ENCODE assay signal across 20 cellular contexts in genomic region chr22:30859714-30860095, GRCh38.
DNase-seq lines count a peak whose midpoint lies in the region; ATAC-seq and TF ChIP-seq lines count a peak whose summit lies in the region.
"Had no signal": no experiment of that assay in that cellular context is flagged by ENCODE, and none has a peak within 500 bp of the region (broad histone marks: within the 10 kb centered on the region; RNA-seq: fewer than 3 reads in every experiment).

No MANE protein-coding gene starts in this region.

- no peak overlapping the region for H2AFZ ChIP-seq in mammary epithelial cell (ENCODE audit: low read depth, low read length)
- H2AFZ ChIP-seq: GM23248 had no signal

- H3K4me3 ChIP-seq in mammary epithelial cell (replicated peaks in 1 of 3; ENCODE audit: insufficient read depth in 1 of 3, low read depth in 2 of 3, low read length in 3 of 3) (no peak overlapping the region), esophagus muscularis mucosa (no peak overlapping the region), H7 (ENCODE audit: insufficient read depth, low read depth, low read length) (no peak overlapping the region)
- H3K4me3 ChIP-seq: GM23248, K562 had no signal

- TF ChIP-seq EP300 in esophagus muscularis mucosa (IDR thresholded peaks at IDR 0.05): no peak

- TF ChIP-seq CTCF in MCF 10A (IDR thresholded peaks at IDR 0.05; ENCODE audit: unreplicated experiment) (no peak), mammary epithelial cell (conservative IDR thresholded peaks at IDR 0.05 in 1 of 2, IDR thresholded peaks at IDR 0.05 in 1 of 2; ENCODE audit: extremely low read depth in 1 of 2, insufficient read depth in 1 of 2, low read depth in 1 of 2, low read length in 2 of 2) (no peak), esophagus muscularis mucosa (IDR thresholded peaks at IDR 0.05) (no peak)
- TF ChIP-seq CTCF in activated CD8-positive, alpha-beta T cell treated with anti-CD3 and anti-CD28 coated beads for 36 hours (IDR thresholded peaks at IDR 0.05): no peak

- H3K9me3 Mint-ChIP-seq in MCF 10A (ENCODE audit: unreplicated experiment): peaks cover 3% of the 10 kb centered on the region
- H3K9me3 Mint-ChIP-seq in activated CD8-positive, alpha-beta T cell treated with anti-CD3 and anti-CD28 coated beads for 36 hours: peaks cover under 1% of the 10 kb centered on the region
- H3K9me3 Mint-ChIP-seq: CD8-positive, alpha-beta memory T cell had no signal

- DNase-seq in MCF 10A (ENCODE audit: unreplicated experiment) (no peak), mammary epithelial cell (no peak), esophagus muscularis mucosa (ENCODE audit: extremely low spot score) (peak; percentile 88), posterior vena cava (ENCODE audit: low spot score) (peak; percentile 58), H7 (no peak), GF-D8 (lab: John Stamatoyannopoulos, UW) (no peak)
- DNase-seq in activated CD8-positive, alpha-beta T cell treated with anti-CD3 and anti-CD28 coated beads for 36 hours: no peak
- DNase-seq: C1 segment of cervical spinal cord; CD8-positive, alpha-beta memory T cell; GM23248; HCEC 1CT; NCI-H1417 treated with DMSO at 0.1 percent for 48 hours; NCI-H187 treated with DMSO at 0.1 percent for 48 hours; NCI-H2227 treated with DMSO at 0.1 percent for 48 hours; NCI-H510A treated with DMSO at 0.1 percent for 48 hours; NCI-H774; OCI-M1; Right ventricle myocardium superior had no signal

- peaks cover 5% of the 10 kb centered on the region for H3K4me1 Mint-ChIP-seq in MCF 10A (ENCODE audit: insufficient read depth, unreplicated experiment)
- no peaks in the 10 kb centered on the region for H3K4me1 Mint-ChIP-seq in activated CD8-positive, alpha-beta T cell treated with anti-CD3 and anti-CD28 coated beads for 36 hours (ENCODE audit: low read depth)
- H3K4me1 Mint-ChIP-seq: CD8-positive, alpha-beta memory T cell had no signal

- peaks cover 8% of the 10 kb centered on the region for H3K36me3 Mint-ChIP-seq in MCF 10A (ENCODE audit: insufficient read depth, unreplicated experiment)
- H3K36me3 Mint-ChIP-seq in activated CD8-positive, alpha-beta T cell treated with anti-CD3 and anti-CD28 coated beads for 36 hours (ENCODE audit: low read depth): no peaks in the 10 kb centered on the region

- CTCF ChIA-PET in MCF 10A (lab: Yijun Ruan, JAX): interaction anchor here (1.2 kb wide), 1 partner anchor 95 kb away, joined by 4 read pairs; no protein-coding TSS in a partner anchor
- CTCF ChIA-PET in mammary epithelial cell (lab: Charles Lee; ENCODE audit: low non-redundant PET): no interaction called here
- CTCF ChIA-PET in activated CD8-positive, alpha-beta T cell treated with anti-CD3 and anti-CD28 coated beads for 36 hours (lab: Charles Lee): interaction anchor here (1.1 to 1.4 kb wide), 2 partner anchors 31 to 61 kb away, joined by 3 read pairs; no protein-coding TSS in a partner anchor

- ATAC-seq in activated CD8-positive, alpha-beta T cell treated with anti-CD3 and anti-CD28 coated beads for 36 hours: no peak
- ATAC-seq in GM21447 (IDR thresholded peaks at IDR 0.05; ENCODE audit: unreplicated experiment): no peak
- ATAC-seq: K562 had no signal

- no peak for TF ChIP-seq POLR2A in esophagus muscularis mucosa (IDR thresholded peaks at IDR 0.05; ENCODE audit: low read depth)

- H3K9me3 ChIP-seq in mammary epithelial cell (replicated peaks; ENCODE audit: insufficient read depth, low read length) (no peaks in the 10 kb centered on the region), esophagus muscularis mucosa (no peaks in the 10 kb centered on the region)

- in situ Hi-C loops in mammary epithelial cell (cut with MboI; ENCODE audit: low sequenced_read_pairs in 2 of 2): no loop called here

- BruUV-seq in MCF 10A (replicated peaks; lab: Mats Ljungman, UMichigan): no TSS peak
- BruUV-seq in mammary epithelial cell (replicated peaks; lab: Mats Ljungman, UMichigan): no TSS peak

- no peak overlapping the region for H3K9ac ChIP-seq in mammary epithelial cell (ENCODE audit: insufficient read depth, low read length)
- H3K9ac ChIP-seq: GM23248 had no signal

- whole genome bisulfite sequencing in mammary epithelial cell (ENCODE audit: low coverage, missing lambda C conversion rate): 99% methylated on average over 7 of the region's 7 CpGs
- WGBS in esophagus muscularis mucosa: 88% methylated on average over 6 of the region's 7 CpGs

- H3K27ac Mint-ChIP-seq in MCF 10A (ENCODE audit: low read depth, unreplicated experiment): peak overlapping the region; percentile 81
- no peak overlapping the region for H3K27ac Mint-ChIP-seq in activated CD8-positive, alpha-beta T cell treated with anti-CD3 and anti-CD28 coated beads for 36 hours
- H3K27ac Mint-ChIP-seq: CD8-positive, alpha-beta memory T cell had no signal

- no peaks in the 10 kb centered on the region for H3K36me3 ChIP-seq in mammary epithelial cell (ENCODE audit: insufficient read depth, low read length)
- H3K36me3 ChIP-seq in esophagus muscularis mucosa: no peaks in the 10 kb centered on the region
- H3K36me3 ChIP-seq in H7 (replicated peaks; ENCODE audit: control insufficient read depth, insufficient read depth, low read length): no peaks in the 10 kb centered on the region

- no peaks in the 10 kb centered on the region for H3K27me3 Mint-ChIP-seq in MCF 10A (ENCODE audit: insufficient read depth, unreplicated experiment)
- H3K27me3 Mint-ChIP-seq in activated CD8-positive, alpha-beta T cell treated with anti-CD3 and anti-CD28 coated beads for 36 hours: no peaks in the 10 kb centered on the region

- dilution Hi-C loops in mammary epithelial cell (cut with HindIII; ENCODE audit: low sequenced_read_pairs): no loop called here

- H3K27ac ChIP-seq in mammary epithelial cell (ENCODE audit: insufficient read depth, low read depth, low read length) (no peak overlapping the region), esophagus muscularis mucosa (replicated peaks in 1 of 4) (no peak overlapping the region)
- H3K27ac ChIP-seq: GM23248 had no signal

- no peak overlapping the region for H3K4me2 ChIP-seq in mammary epithelial cell (ENCODE audit: insufficient read depth, low read depth, low read length)

- no peaks in the 10 kb centered on the region for H4K20me1 ChIP-seq in mammary epithelial cell (ENCODE audit: insufficient read depth, low read length)

- POLR2A ChIA-PET in MCF 10A (lab: Yijun Ruan, JAX): no interaction called here
- POLR2A ChIA-PET in activated CD8-positive, alpha-beta T cell treated with anti-CD3 and anti-CD28 coated beads for 36 hours (lab: Charles Lee): interaction anchor here (0.7 kb wide), 1 partner anchor 40 kb away, joined by 3 read pairs; no protein-coding TSS in a partner anchor

- intact Hi-C loops in MCF 10A (cut with micrococcal nuclease) (no loop called here), mammary epithelial cell (cut with micrococcal nuclease) (no loop called here), esophagus muscularis mucosa (cut with DNase I) (no loop called here), posterior vena cava (cut with DNase I) (no loop called here)
- intact Hi-C loops in activated CD8-positive, alpha-beta T cell treated with anti-CD3 and anti-CD28 coated beads for 36 hours (cut with micrococcal nuclease): no loop called here

- H3K27me3 ChIP-seq in mammary epithelial cell (ENCODE audit: insufficient read depth, low read length) (no peaks in the 10 kb centered on the region), esophagus muscularis mucosa (peaks cover 0 to 13% (median 0%) of the 10 kb centered on the region in 4 donors), H7 (ENCODE audit: control insufficient read depth, insufficient read depth, low read length) (no peaks in the 10 kb centered on the region)

- no peaks in the 10 kb centered on the region for H3K79me2 ChIP-seq in mammary epithelial cell (ENCODE audit: insufficient read depth, low read length)

- H3K4me1 ChIP-seq in mammary epithelial cell (ENCODE audit: insufficient read depth, low read length) (no peaks in the 10 kb centered on the region), esophagus muscularis mucosa (no peaks in the 10 kb centered on the region)

- H3K4me3 Mint-ChIP-seq in MCF 10A (ENCODE audit: unreplicated experiment): no peak overlapping the region
- H3K4me3 Mint-ChIP-seq in activated CD8-positive, alpha-beta T cell treated with anti-CD3 and anti-CD28 coated beads for 36 hours: no peak overlapping the region
- H3K4me3 Mint-ChIP-seq: CD8-positive, alpha-beta memory T cell had no signal

Comparison
In these comparisons a context has a peak if more than half of its experiments do, and no peak if none do; other contexts are left out.
1. DNase-seq: peak in esophagus muscularis mucosa (single experiment) and posterior vena cava (single experiment); none in MCF 10A (single experiment), mammary epithelial cell (single experiment), H7 (single experiment), activated CD8-positive, alpha-beta T cell treated with anti-CD3 and anti-CD28 coated beads for 36 hours (single experiment) and GF-D8 (single experiment).